In the genomic region with DNA sequence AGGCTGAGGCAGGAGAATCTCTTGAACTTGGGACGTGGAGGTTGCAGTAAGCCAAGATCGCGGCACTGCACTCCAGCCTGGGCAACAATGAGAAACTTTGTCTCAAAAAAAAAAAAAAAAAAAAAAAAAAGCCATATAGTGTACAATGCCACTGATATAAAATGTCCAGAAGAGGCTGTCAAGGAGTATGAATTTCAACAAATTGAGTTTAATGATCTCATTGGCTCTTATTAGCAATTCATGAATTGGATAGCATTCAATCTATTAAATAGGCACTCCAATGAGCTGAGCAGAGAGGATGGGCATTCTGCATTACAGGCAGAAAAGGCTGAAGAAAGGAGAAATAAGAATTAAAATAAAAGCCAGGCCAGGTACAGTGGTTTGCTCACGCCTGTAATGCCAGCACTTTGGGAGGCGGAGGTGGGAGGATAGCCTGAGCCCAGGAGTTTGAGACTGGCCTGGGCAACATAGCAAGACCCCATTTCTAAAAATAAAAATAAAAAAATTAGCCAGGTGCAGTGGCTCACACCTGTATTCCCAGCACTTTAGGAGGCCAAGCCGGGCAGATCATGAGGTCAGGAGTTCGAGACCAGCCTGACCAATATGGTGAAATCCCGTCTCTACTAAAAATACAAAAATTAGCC, we compare ENCODE assay signal across 1 cellular context.
TF ChIP-seq lines count a peak whose summit lies in the region.

No MANE protein-coding gene starts in this region.

TF ChIP-seq in H1, 55 proteins besides CTCF, POLR2A, EP300 and RAD21:
- no peak for TF ChIP-seq KDM5A (IDR thresholded peaks at IDR 0.05; ENCODE audit: low read length)
- no peak for TF ChIP-seq GTF2F1 (IDR thresholded peaks at IDR 0.05; ENCODE audit: borderline replicate concordance, low read depth, low read length)
- TF ChIP-seq BCL11A (IDR thresholded peaks at IDR 0.05; ENCODE audit: low read depth in 2 of 2, low read length in 2 of 2), result no peak
- TF ChIP-seq KDM1A (IDR thresholded peaks at IDR 0.05; ENCODE audit: borderline replicate concordance, low read length), result no peak
- TF ChIP-seq TCF12 (IDR thresholded peaks at IDR 0.05; ENCODE audit: low read depth, low read length), result no peak
- TF ChIP-seq, protein P1, sequence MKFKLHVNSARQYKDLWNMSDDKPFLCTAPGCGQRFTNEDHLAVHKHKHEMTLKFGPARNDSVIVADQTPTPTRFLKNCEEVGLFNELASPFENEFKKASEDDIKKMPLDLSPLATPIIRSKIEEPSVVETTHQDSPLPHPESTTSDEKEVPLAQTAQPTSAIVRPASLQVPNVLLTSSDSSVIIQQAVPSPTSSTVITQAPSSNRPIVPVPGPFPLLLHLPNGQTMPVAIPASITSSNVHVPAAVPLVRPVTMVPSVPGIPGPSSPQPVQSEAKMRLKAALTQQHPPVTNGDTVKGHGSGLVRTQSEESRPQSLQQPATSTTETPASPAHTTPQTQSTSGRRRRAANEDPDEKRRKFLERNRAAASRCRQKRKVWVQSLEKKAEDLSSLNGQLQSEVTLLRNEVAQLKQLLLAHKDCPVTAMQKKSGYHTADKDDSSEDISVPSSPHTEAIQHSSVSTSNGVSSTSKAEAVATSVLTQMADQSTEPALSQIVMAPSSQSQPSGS (IDR thresholded peaks at IDR 0.05; ENCODE audit: low read length), result no peak
- TF ChIP-seq BRCA1 (IDR thresholded peaks at IDR 0.05; ENCODE audit: low read depth, low read length), result no peak
- no peak for TF ChIP-seq HDAC2 (IDR thresholded peaks at IDR 0.05; ENCODE audit: borderline replicate concordance in 1 of 2, low read depth in 2 of 2, low read length in 2 of 2)
- TF ChIP-seq SP2 (IDR thresholded peaks at IDR 0.05; ENCODE audit: low read length), result no peak
- no peak for TF ChIP-seq PHF8 (conservative IDR thresholded peaks at IDR 0.05; ENCODE audit: low read depth, low read length)
- no peak for TF ChIP-seq RXRA (IDR thresholded peaks at IDR 0.05; ENCODE audit: insufficient read depth, low read depth, low read length)
